In genomic region chr20:4569882-4570281, GRCh38 we compare ENCODE assay signal across 19 cellular contexts.
"Had no signal": no experiment of that assay in that cellular context is flagged by ENCODE, and none has a peak within 500 bp of the region (broad histone marks: within the 10 kb centered on the region; RNA-seq: fewer than 3 reads in every experiment).

No MANE protein-coding gene starts in this region.

- H3K4me2 ChIP-seq: hepatocyte had no signal

- H3K27ac ChIP-seq: hepatocyte, parathyroid adenoma, prostate gland, right lobe of liver, suprapubic skin, thyroid gland had no signal

- H3K9ac ChIP-seq: parathyroid adenoma had no signal

- H3K79me2 ChIP-seq: hepatocyte, parathyroid adenoma had no signal

- H3K9me3 ChIP-seq: prostate gland, right lobe of liver, suprapubic skin, thyroid gland had no signal

- H3K36me3 ChIP-seq: prostate gland, right lobe of liver, suprapubic skin, thyroid gland had no signal

- H3K4me1 ChIP-seq: parathyroid adenoma, prostate gland, right lobe of liver, suprapubic skin, thyroid gland had no signal

- ATAC-seq: left colon; left ventricle myocardium superior; right lobe of liver; stimulated activated effector memory CD8-positive, alpha-beta T cell treated with anti-CD3 and anti-CD28 coated beads, Interleukin-12 subunit alpha, Interleukin-12 subunit beta, amount 100 ng/mL, for 72 hours; stimulated activated naive CD8-positive, alpha-beta T cell treated with anti-CD3 and anti-CD28 coated beads, Interleukin-15, Interleukin-2, amounts not matched to agents 100 U/mL and 50 U/mL, for 24 hours had no signal

- H2AFZ ChIP-seq: hepatocyte, parathyroid adenoma had no signal

- H3K4me3 ChIP-seq: hepatocyte, lung, prostate gland, right lobe of liver, suprapubic skin, thyroid gland had no signal

- FAIRE-seq: urothelium cell line had no signal

- DNase-seq: effector CD4-positive, alpha-beta T cell; foreskin melanocyte; head of caudate nucleus; left colon; left ventricle myocardium superior; mesenchymal stem cell; naive B cell; right lobe of liver; stimulated activated CD4-positive, alpha-beta T cell treated with anti-CD3 and anti-CD28 coated beads, Interleukin-4, amount 100 ng/mL, for 1 hour; stimulated activated CD8-positive, alpha-beta memory T cell treated with anti-CD3 and anti-CD28 coated beads, Interleukin-4, amount 100 ng/mL, for 48 hours; stimulated activated naive CD8-positive, alpha-beta T cell treated with anti-CD3 and anti-CD28 coated beads, Interleukin-15, Interleukin-2, amounts not matched to agents 100 U/mL and 50 U/mL, for 24 hours; thyroid gland had no signal

- H3K27me3 ChIP-seq: right lobe of liver, thyroid gland had no signal
